Comparison of ENCODE assay signal across 20 cellular contexts in the genomic region with DNA sequence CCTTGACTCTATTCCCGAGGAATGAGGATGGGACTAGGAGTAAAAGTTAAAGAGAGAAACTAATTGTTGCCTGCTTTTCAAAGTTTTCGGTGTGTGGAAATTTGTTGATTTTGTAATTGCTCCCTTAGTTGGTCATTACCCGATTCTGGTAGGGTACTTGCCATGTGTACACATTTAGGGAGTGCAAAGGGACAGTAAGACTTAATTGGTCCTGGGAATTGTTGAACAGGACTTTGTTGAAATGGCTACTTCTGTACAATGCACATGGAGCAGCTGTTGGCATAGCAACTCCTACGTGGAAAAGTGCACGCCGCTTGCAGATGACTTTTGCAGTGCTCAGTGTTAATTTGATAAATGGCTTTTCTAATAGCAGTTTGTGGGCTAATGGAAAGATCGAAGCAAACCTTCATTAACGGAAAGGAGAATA. TPM values are rescaled to one million over a fixed set of nuclear protein-coding genes. Genes with fewer than 3 reads are reported as not detected.
DNase-seq lines count a peak whose midpoint lies in the region; ATAC-seq and TF ChIP-seq lines count a peak whose summit lies in the region.
"Had no signal": no experiment of that assay in that cellular context is flagged by ENCODE, and none has a peak within 500 bp of the region (broad histone marks: within the 10 kb centered on the region; RNA-seq: fewer than 3 reads in every experiment).

No MANE protein-coding gene starts in this region.

- H3K27ac Mint-ChIP-seq in progenitor cell of endocrine pancreas = no peak overlapping the region
- no peak overlapping the region for H3K27ac Mint-ChIP-seq in activated CD8-positive, alpha-beta memory T cell treated with anti-CD3 and anti-CD28 coated beads, Interleukin-2, amount 10 ng/mL, durations not matched to agents 7 days and 5 days
- H3K27ac Mint-ChIP-seq: activated naive CD4-positive, alpha-beta T cell treated with anti-CD3 and anti-CD28 coated beads, Interleukin-2, amount 50 U/mL, for 24 hours; stimulated activated naive CD8-positive, alpha-beta T cell treated with anti-CD3 and anti-CD28 coated beads, Interleukin-15, Interleukin-2, amounts not matched to agents 100 ng/mL and 50 ng/mL, for 24 hours; T-helper 1 cell treated with Interleukin-12 subunit alpha and Interleukin-12 subunit beta and Interleukin-4 antibody, amounts not matched to agents 30 μg/mL and 1 μg/mL, for 36 hours had no signal

- no peaks in the 10 kb centered on the region for H3K9me2 ChIP-seq in SK-N-SH

- H3K27me3 Mint-ChIP-seq in progenitor cell of endocrine pancreas = peaks cover 20% of the 10 kb centered on the region
- peaks cover 8% of the 10 kb centered on the region for H3K27me3 Mint-ChIP-seq in activated CD8-positive, alpha-beta memory T cell treated with anti-CD3 and anti-CD28 coated beads, Interleukin-2, amount 10 ng/mL, durations not matched to agents 7 days and 5 days
- H3K27me3 Mint-ChIP-seq: activated naive CD4-positive, alpha-beta T cell treated with anti-CD3 and anti-CD28 coated beads, Interleukin-2, amount 50 U/mL, for 24 hours; stimulated activated naive CD8-positive, alpha-beta T cell treated with anti-CD3 and anti-CD28 coated beads, Interleukin-15, Interleukin-2, amounts not matched to agents 100 ng/mL and 50 ng/mL, for 24 hours had no signal

- no peak overlapping the region for H3K4me3 Mint-ChIP-seq in progenitor cell of endocrine pancreas (ENCODE audit: low read depth)
- no peak overlapping the region for H3K4me3 Mint-ChIP-seq in activated CD8-positive, alpha-beta memory T cell treated with anti-CD3 and anti-CD28 coated beads, Interleukin-2, amount 10 ng/mL, durations not matched to agents 7 days and 5 days
- H3K4me3 Mint-ChIP-seq: activated naive CD4-positive, alpha-beta T cell treated with anti-CD3 and anti-CD28 coated beads, Interleukin-2, amount 50 U/mL, for 24 hours; neural crest cell; stimulated activated naive CD8-positive, alpha-beta T cell treated with anti-CD3 and anti-CD28 coated beads, Interleukin-15, Interleukin-2, amounts not matched to agents 100 ng/mL and 50 ng/mL, for 24 hours; T-helper 1 cell treated with Interleukin-12 subunit alpha and Interleukin-12 subunit beta and Interleukin-4 antibody, amounts not matched to agents 30 μg/mL and 1 μg/mL, for 36 hours had no signal

- 67% methylated on average over 8 of the region's 8 CpGs for WGBS in SK-N-SH (ENCODE audit: low lambda C conversion rate)
- no CpG with 5 or more reads among the region's 8 CpGs for WGBS in trophoblast cell (ENCODE audit: extremely low coverage, insufficient coverage, insufficient read length)

- CTCF ChIA-PET in SK-N-SH (lab: Yijun Ruan, JAX) = interaction anchor here (0.6 to 3.5 kb wide), 11 partner anchors 8 to 257 kb away, joined by 3 to 28 read pairs (median 7); no protein-coding TSS in a partner anchor
- CTCF ChIA-PET in activated CD8-positive, alpha-beta memory T cell treated with anti-CD3 and anti-CD28 coated beads, Interleukin-2, amount 10 ng/mL, durations not matched to agents 7 days and 5 days (lab: Charles Lee) = no interaction called here

- no peak overlapping the region for H4K12ac ChIP-seq in trophoblast cell (ENCODE audit: low read depth, low read length)

- H2BK120ac ChIP-seq in trophoblast cell (ENCODE audit: insufficient read depth, low read length, poor library complexity) = no peak overlapping the region

- H3K36me3 ChIP-seq in SK-N-SH (replicated peaks in 1 of 2; ENCODE audit: control insufficient read depth in 1 of 2, insufficient read depth in 2 of 2, low read length in 1 of 2) = peaks cover 0 to 9% of the 10 kb centered on the region in 2 experiments
- peaks cover 6 to 12% of the 10 kb centered on the region in 2 experiments for H3K36me3 ChIP-seq in trophoblast cell (ENCODE audit: control insufficient read depth in 1 of 2, insufficient read depth in 2 of 2, low read length in 2 of 2)
- H3K36me3 ChIP-seq: BLaER1, cardiac muscle cell had no signal

- H3K9me3 ChIP-seq in SK-N-SH (no peaks in the 10 kb centered on the region), trophoblast cell (ENCODE audit: insufficient read depth, low read depth, low read length) (no peaks in the 10 kb centered on the region)
- H3K9me3 ChIP-seq: BLaER1 had no signal

- POLR2A ChIA-PET in SK-N-SH (lab: Yijun Ruan, JAX) = interaction anchor here (0.7 to 4.3 kb wide), 6 partner anchors 10 to 23 kb away, joined by 4 to 29 read pairs (median 4); a partner anchor contains a TSS

- H3F3A ChIP-seq in SK-N-SH (replicated peaks; ENCODE audit: insufficient read depth) = peaks cover 24% of the 10 kb centered on the region

- H3K23ac ChIP-seq in trophoblast cell (ENCODE audit: low read length) = no peak overlapping the region

- H3K4me2 ChIP-seq in SK-N-SH (peak overlapping the region; percentile 64), trophoblast cell (ENCODE audit: low read length) (no peak overlapping the region)
- H3K4me2 ChIP-seq: BLaER1 had no signal

- H2BK5ac ChIP-seq in trophoblast cell (ENCODE audit: low read depth, low read length, poor library complexity) = no peak overlapping the region

- peak overlapping the region in 1 of 2 experiments; percentile 24; a peak in 2 of 4 replicates for H3K4me3 ChIP-seq in SK-N-SH (ENCODE audit: low read depth in 2 of 2, low read length in 1 of 2)
- peak overlapping the region; percentile 14 for H3K4me3 ChIP-seq in fibroblast of villous mesenchyme (ENCODE audit: low read depth, low read length)
- no peak overlapping the region for H3K4me3 ChIP-seq in trophoblast cell (ENCODE audit: low read depth, low read length)
- H3K4me3 ChIP-seq: BLaER1, cardiac muscle cell, skin epidermis had no signal

- H3K79me2 ChIP-seq in SK-N-SH (ENCODE audit: insufficient read depth) (peaks cover 93% of the 10 kb centered on the region), trophoblast cell (ENCODE audit: control insufficient read depth, insufficient read depth, low read length, poor library complexity) (peaks cover 27% of the 10 kb centered on the region)

- H3K36me3 Mint-ChIP-seq in progenitor cell of endocrine pancreas (ENCODE audit: insufficient read depth) = no peaks in the 10 kb centered on the region
- peaks cover 1% of the 10 kb centered on the region for H3K36me3 Mint-ChIP-seq in activated CD8-positive, alpha-beta memory T cell treated with anti-CD3 and anti-CD28 coated beads, Interleukin-2, amount 10 ng/mL, durations not matched to agents 7 days and 5 days
- H3K36me3 Mint-ChIP-seq: activated naive CD4-positive, alpha-beta T cell treated with anti-CD3 and anti-CD28 coated beads, Interleukin-2, amount 50 U/mL, for 24 hours had no signal

- ATAC-seq in GM18907 (IDR thresholded peaks at IDR 0.05; ENCODE audit: unreplicated experiment) = no peak
- no peak for ATAC-seq in activated CD8-positive, alpha-beta memory T cell treated with anti-CD3 and anti-CD28 coated beads, Interleukin-2, amount 10 ng/mL, durations not matched to agents 7 days and 5 days
- ATAC-seq: activated CD4-positive, CD25-positive, alpha-beta regulatory T cell treated with anti-CD3 and anti-CD28 coated beads, Interleukin-2, amount 50 U/mL, for 24 hours had no signal

- H3K4me1 ChIP-seq in SK-N-SH (ENCODE audit: control insufficient read depth in 1 of 2, insufficient read depth in 2 of 2, low read depth in 1 of 2, low read length in 1 of 2) (peaks cover 34 to 79% of the 10 kb centered on the region in 2 experiments), trophoblast cell (ENCODE audit: control insufficient read depth in 1 of 2, insufficient read depth in 2 of 2, low read length in 2 of 2) (peaks cover 17 to 39% of the 10 kb centered on the region in 2 experiments)

- peak overlapping the region; percentile 93 for H3K4ac ChIP-seq in trophoblast cell (ENCODE audit: low read depth, low read length)

- DNase-seq in Ammon's horn (ENCODE audit: low spot score) = peak; percentile 29
- peak; percentile 52 for DNase-seq in SK-N-SH
- DNase-seq in fibroblast of villous mesenchyme (ENCODE audit: low read depth) = peak; percentile 65
- no peak for DNase-seq in trophoblast cell
- DNase-seq in progenitor cell of endocrine pancreas (ENCODE audit: low spot score, unreplicated experiment) = no peak
- no peak for DNase-seq in activated CD8-positive, alpha-beta memory T cell treated with anti-CD3 and anti-CD28 coated beads, Interleukin-2, amount 10 ng/mL, durations not matched to agents 7 days and 5 days
- DNase-seq in activated effector memory CD4-positive, alpha-beta T cell treated with anti-CD3 and anti-CD28 coated beads, Interleukin-2, amount 50 U/mL, for 16 hours = no peak
- DNase-seq: DMS79 treated with DMSO at 0.1 percent for 48 hours, hippocampal formation, NCI-H146, NCI-H69 had no signal

- peak overlapping the region; percentile 35 for H3K9ac ChIP-seq in SK-N-SH
- no peak overlapping the region for H3K9ac ChIP-seq in trophoblast cell (ENCODE audit: low read length)
- H3K9ac ChIP-seq: BLaER1 had no signal

- no peaks in the 10 kb centered on the region for H4K20me1 ChIP-seq in SK-N-SH (ENCODE audit: insufficient read depth)
- H4K20me1 ChIP-seq: BLaER1 had no signal

- TF ChIP-seq CTCF in SK-N-SH (IDR thresholded peaks at IDR 0.05) = no peak
- TF ChIP-seq CTCF in fibroblast of villous mesenchyme (IDR thresholded peaks at IDR 0.05; ENCODE audit: insufficient read depth, low read depth, low read length) = no peak
- no peak for TF ChIP-seq CTCF in progenitor cell of endocrine pancreas (IDR thresholded peaks at IDR 0.05; ENCODE audit: unreplicated experiment)

- H3K14ac ChIP-seq in trophoblast cell (ENCODE audit: low read length) = no peak overlapping the region

- H3K27ac ChIP-seq in SK-N-SH (ENCODE audit: low read depth in 2 of 2, low read length in 1 of 2) (peak overlapping the region; percentile 69 to 94), trophoblast cell (ENCODE audit: low read depth, low read length) (no peak overlapping the region)
- H3K27ac ChIP-seq: BLaER1, cardiac muscle cell had no signal

- no peak overlapping the region for H2BK12ac ChIP-seq in trophoblast cell (ENCODE audit: low read length)

- H4K91ac ChIP-seq in trophoblast cell (ENCODE audit: low read depth, low read length) = no peak overlapping the region

- no peak overlapping the region for H3K18ac ChIP-seq in trophoblast cell (ENCODE audit: low read length)

- no peak overlapping the region for H2AK5ac ChIP-seq in trophoblast cell (ENCODE audit: low read length)

- H3K4me1 Mint-ChIP-seq in progenitor cell of endocrine pancreas (ENCODE audit: low read depth) = peaks cover 21% of the 10 kb centered on the region
- H3K4me1 Mint-ChIP-seq in activated CD8-positive, alpha-beta memory T cell treated with anti-CD3 and anti-CD28 coated beads, Interleukin-2, amount 10 ng/mL, durations not matched to agents 7 days and 5 days = peaks cover 22% of the 10 kb centered on the region
- H3K4me1 Mint-ChIP-seq: activated naive CD4-positive, alpha-beta T cell treated with anti-CD3 and anti-CD28 coated beads, Interleukin-2, amount 50 U/mL, for 24 hours had no signal

- H4K8ac ChIP-seq in trophoblast cell (ENCODE audit: low read depth, low read length) = no peak overlapping the region

- TF ChIP-seq RAD21 in SK-N-SH (IDR thresholded peaks at IDR 0.05; ENCODE audit: low read length) = no peak

- H2AFZ ChIP-seq in SK-N-SH (ENCODE audit: low read depth) (peak overlapping the region; percentile 12; the same call in 1 of the 2 replicates), trophoblast cell (ENCODE audit: insufficient read depth, low read length, poor library complexity) (no peak overlapping the region)

- H3K27me3 ChIP-seq in SK-N-SH (ENCODE audit: insufficient read depth) = no peaks in the 10 kb centered on the region
- no peaks in the 10 kb centered on the region for H3K27me3 ChIP-seq in trophoblast cell (ENCODE audit: insufficient read depth, low read length)
- H3K27me3 ChIP-seq: BLaER1, cardiac muscle cell had no signal

- peak in 1 of 2 experiments; percentile 62; a peak in 1 of 4 replicates for TF ChIP-seq EP300 in SK-N-SH (IDR thresholded peaks at IDR 0.05; ENCODE audit: borderline replicate concordance in 1 of 2, low read depth in 1 of 2, low read length in 1 of 2)

- no peaks in the 10 kb centered on the region for H3K79me1 ChIP-seq in trophoblast cell (ENCODE audit: low read length)

- no peaks in the 10 kb centered on the region for H3K9me3 Mint-ChIP-seq in progenitor cell of endocrine pancreas (ENCODE audit: low read depth)
- H3K9me3 Mint-ChIP-seq in activated CD8-positive, alpha-beta memory T cell treated with anti-CD3 and anti-CD28 coated beads, Interleukin-2, amount 10 ng/mL, durations not matched to agents 7 days and 5 days (ENCODE audit: low read depth) = no peaks in the 10 kb centered on the region
- H3K9me3 Mint-ChIP-seq: activated naive CD4-positive, alpha-beta T cell treated with anti-CD3 and anti-CD28 coated beads, Interleukin-2, amount 50 U/mL, for 24 hours; neural crest cell; stimulated activated naive CD8-positive, alpha-beta T cell treated with anti-CD3 and anti-CD28 coated beads, Interleukin-15, Interleukin-2, amounts not matched to agents 100 ng/mL and 50 ng/mL, for 24 hours; T-helper 1 cell treated with Interleukin-12 subunit alpha and Interleukin-12 subunit beta and Interleukin-4 antibody, amounts not matched to agents 30 μg/mL and 1 μg/mL, for 36 hours had no signal

RNA-seq across cellular contexts. Expression of a gene that starts 22.9 kb away (rescaled TPM):
- polyA plus RNA-seq in SK-N-SH (2012; rRNA removed) = 69.2 and 92.2 TPM in 2 replicates
- polyA plus RNA-seq in SK-N-SH (2012; cell fraction: cytosol; rRNA removed) = 66.4 and 74.6 TPM in 2 replicates
- 83.4 and 100 TPM in 2 replicates for polyA plus RNA-seq in SK-N-SH (2012; cell fraction: nucleus; rRNA removed)
- total RNA-seq in fibroblast of villous mesenchyme = 124 and 132 TPM in 2 replicates
- 1,165 and 1,253 TPM in 2 replicates for polyA plus RNA-seq in trophoblast cell (2013)
- 5.1 and 5.9 TPM in 2 replicates for total RNA-seq in progenitor cell of endocrine pancreas
- 10 to 100 TPM; 15.6 to 42.5 TPM for total RNA-seq in activated CD8-positive, alpha-beta memory T cell treated with anti-CD3 and anti-CD28 coated beads, Interleukin-2, amount 10 ng/mL, durations not matched to agents 7 days and 5 days

Comparison
In these comparisons a context has a peak if more than half of its experiments do, and no peak if none do; other contexts are left out.
1. DNase-seq: peak in Ammon's horn (single experiment), SK-N-SH (single experiment) and fibroblast of villous mesenchyme (single experiment); none in trophoblast cell (0 of 2), progenitor cell of endocrine pancreas (single experiment), activated CD8-positive, alpha-beta memory T cell treated with anti-CD3 and anti-CD28 coated beads, Interleukin-2, amount 10 ng/mL, durations not matched to agents 7 days and 5 days (single experiment) and activated effector memory CD4-positive, alpha-beta T cell treated with anti-CD3 and anti-CD28 coated beads, Interleukin-2, amount 50 U/mL, for 16 hours (single experiment).